In genomic region chr1:111603979-111604378, GRCh38 we compare ENCODE assay signal across 8 cellular contexts. TPM values are rescaled to one million over a fixed set of nuclear protein-coding genes. Genes with fewer than 3 reads are reported as not detected.
DNase-seq lines count a peak whose midpoint lies in the region; ATAC-seq and TF ChIP-seq lines count a peak whose summit lies in the region.

No MANE protein-coding gene starts in this region.

- no peak for TF ChIP-seq POLR2A in heart left ventricle (IDR thresholded peaks at IDR 0.05)
- no peak for TF ChIP-seq POLR2A in transverse colon (IDR thresholded peaks at IDR 0.05)

- no peak for TF ChIP-seq EP300 in transverse colon (IDR thresholded peaks at IDR 0.05; ENCODE audit: low read depth)

- TF ChIP-seq CTCF in heart left ventricle (IDR thresholded peaks at IDR 0.05) (no peak), right atrium auricular region (IDR thresholded peaks at IDR 0.05) (no peak), lower lobe of right lung (IDR thresholded peaks at IDR 0.05) (no peak), transverse colon (IDR thresholded peaks at IDR 0.05) (no peak)

- DNase-seq in heart left ventricle (peak in 1 of 5 donors; percentile 34), right atrium auricular region (ENCODE audit: low spot score) (no peak), lower lobe of right lung (no peak), transverse colon (peak; percentile 55), NCI-H446 (lab: John Stamatoyannopoulos, UW) (no peak), NCI-H526 (lab: John Stamatoyannopoulos, UW) (no peak), left lobe of liver (ENCODE audit: low spot score) (no peak)
- peak; percentile 72 to 81 for DNase-seq in activated CD4-positive, alpha-beta T cell treated with anti-CD3 and anti-CD28 coated beads, Interleukin-2, amount 50 U/mL, for 48 hours

- intact Hi-C loops in heart left ventricle (cut with DNase I) (no loop called here), lower lobe of right lung (cut with DNase I) (no loop called here), transverse colon (cut with DNase I; ENCODE audit: low total_unique reads) (no loop called here)

- peak overlapping the region in 2 of 12 donors; percentile 62 to 73 for H3K27ac ChIP-seq in heart left ventricle
- H3K27ac ChIP-seq in right atrium auricular region, result no peak overlapping the region
- no peak overlapping the region for H3K27ac ChIP-seq in lower lobe of right lung
- peak overlapping the region; percentile 21 to 75 (median 59) for H3K27ac ChIP-seq in transverse colon

- no peaks in the 10 kb centered on the region for H3K9me3 ChIP-seq in heart left ventricle
- no peaks in the 10 kb centered on the region for H3K9me3 ChIP-seq in right atrium auricular region
- H3K9me3 ChIP-seq in lower lobe of right lung, result no peaks in the 10 kb centered on the region
- no peaks in the 10 kb centered on the region for H3K9me3 ChIP-seq in transverse colon

- H3K4me3 ChIP-seq in heart left ventricle, result no peak overlapping the region
- no peak overlapping the region for H3K4me3 ChIP-seq in right atrium auricular region
- no peak overlapping the region for H3K4me3 ChIP-seq in lower lobe of right lung
- H3K4me3 ChIP-seq in transverse colon, result no peak overlapping the region

- 80 to 84% (median 82%) methylated on average over 4 of the region's 4 CpGs for WGBS in heart left ventricle, 4 donors
- WGBS in transverse colon (ENCODE audit: low coverage in 1 of 2), 2 donors, result 75% methylated on average over 4 of the region's 4 CpGs; no CpG with 5 or more reads in 1 of the 2 donors

- H3K36me3 ChIP-seq in heart left ventricle (no peaks in the 10 kb centered on the region), right atrium auricular region (no peaks in the 10 kb centered on the region), lower lobe of right lung (no peaks in the 10 kb centered on the region), transverse colon (no peaks in the 10 kb centered on the region)

- in situ Hi-C loops in transverse colon (cut with MboI; ENCODE audit: low pct_ligation_motif_present in 1 of 4, low pct_unique_long_range_greater_than_20kb in 1 of 4, low sequenced_read_pairs in 3 of 4), result loop anchor here in 1 of 4 donors (25.0 kb wide), 1 partner anchor 392 kb away; the partner anchor contains the start of gene DENND2D

- ATAC-seq in heart left ventricle (peak in 3 of 4 donors; percentile 24 to 47 (median 44)), lower lobe of right lung (peak; percentile 73 to 79), left lobe of liver (no peak)

- H3K4me1 ChIP-seq in heart left ventricle (peaks cover 0 to 49% (median 3%) of the 10 kb centered on the region in 12 donors), right atrium auricular region (peaks cover 0 to 15% of the 10 kb centered on the region in 2 donors), lower lobe of right lung (peaks cover 34% of the 10 kb centered on the region), transverse colon (peaks cover 0 to 33% (median 10%) of the 10 kb centered on the region in 4 donors)

- no peaks in the 10 kb centered on the region for H3K27me3 ChIP-seq in heart left ventricle
- H3K27me3 ChIP-seq in right atrium auricular region, result no peaks in the 10 kb centered on the region
- H3K27me3 ChIP-seq in lower lobe of right lung (ENCODE audit: low read depth), result no peaks in the 10 kb centered on the region
- no peaks in the 10 kb centered on the region for H3K27me3 ChIP-seq in transverse colon

RNA-seq across cellular contexts. Expression of gene RAP1A, which starts 15.6 kb away (rescaled TPM):
- total RNA-seq in heart left ventricle (100 to 1,000 TPM in 4 of 9 donors, 10 to 100 TPM in 5; 52.6 to 134 (median 99.1) TPM), right atrium auricular region (10 to 100 TPM; 62.1 to 72.8 TPM), lower lobe of right lung (134 TPM), transverse colon (10 to 100 TPM; 34.0 to 87.2 (median 57.7) TPM), left lobe of liver (30.0 TPM)
- 10 to 100 TPM; 88.4 to 99.8 TPM for polyA plus RNA-seq in heart left ventricle

Comparison
In these comparisons a context has a peak if more than half of its experiments do, and no peak if none do; other contexts are left out.
1. DNase-seq: peak in activated CD4-positive, alpha-beta T cell treated with anti-CD3 and anti-CD28 coated beads, Interleukin-2, amount 50 U/mL, for 48 hours (2 of 2) and transverse colon (single experiment); none in right atrium auricular region (single experiment), lower lobe of right lung (single experiment), NCI-H446 (0 of 2), NCI-H526 (0 of 2) and left lobe of liver (single experiment).
2. H3K27ac ChIP-seq: peak in transverse colon (4 of 4); none in right atrium auricular region (0 of 2) and lower lobe of right lung (single experiment).